In genomic region chr19:35013047-35013819, GRCh38 we compare ENCODE assay signal across 8 cellular contexts. TPM values are rescaled to one million over a fixed set of nuclear protein-coding genes. Genes with fewer than 3 reads are reported as not detected.
A peak's percentile ranks its signal among the peaks of the same experiment; 100 is the strongest.
DNase-seq lines count a peak whose midpoint lies in the region; ATAC-seq and TF ChIP-seq lines count a peak whose summit lies in the region.

No MANE protein-coding gene starts in this region.

- peak; percentile 87 for ATAC-seq in upper lobe of right lung
- no peak for ATAC-seq in HG03159 (IDR thresholded peaks at IDR 0.05; ENCODE audit: unreplicated experiment)

- no peak overlapping the region for H3K4me3 ChIP-seq in AG04449 (ENCODE audit: low read depth, low read length)
- no peak overlapping the region for H3K4me3 ChIP-seq in GM23248
- no peak overlapping the region for H3K4me3 ChIP-seq in foreskin fibroblast (ENCODE audit: low read depth in 1 of 2, low read length in 2 of 2)
- no peak overlapping the region for H3K4me3 ChIP-seq in upper lobe of right lung

- POLR2A ChIA-PET in AG04449 (lab: Yijun Ruan, JAX) = interaction anchor here (0.6 kb wide), 1 partner anchor 12 kb away, joined by 3 read pairs; no protein-coding TSS in a partner anchor

- no peaks in the 10 kb centered on the region for H3K9me2 ChIP-seq in GM23248 (ENCODE audit: insufficient read depth)

- no peaks in the 10 kb centered on the region for H3F3A ChIP-seq in GM23248 (ENCODE audit: insufficient read depth)

- H3K27me3 ChIP-seq in GM23248 (replicated peaks; ENCODE audit: insufficient read depth) (no peaks in the 10 kb centered on the region), upper lobe of right lung (no peaks in the 10 kb centered on the region)

- CTCF ChIA-PET in AG04449 (lab: Yijun Ruan, JAX) = interaction anchor here (0.7 to 5.6 kb wide), 13 partner anchors 8 to 86 kb away, joined by 3 to 67 read pairs (median 6); partner anchors contain the start of gene GRAMD1A

- H3K27ac ChIP-seq in GM23248 (no peak overlapping the region), upper lobe of right lung (peak overlapping the region; percentile 36)

- TF ChIP-seq CTCF in AG04449 (IDR thresholded peaks at IDR 0.05; ENCODE audit: insufficient read depth, low read length, missing control alignments) = peak; percentile 96
- TF ChIP-seq CTCF in foreskin fibroblast (IDR thresholded peaks at IDR 0.05; ENCODE audit: low read depth, low read length) = peak; percentile 97
- peak; percentile 98 for TF ChIP-seq CTCF in upper lobe of right lung (IDR thresholded peaks at IDR 0.05)

- H3K4me1 ChIP-seq in GM23248 (ENCODE audit: insufficient read depth) (no peaks in the 10 kb centered on the region), upper lobe of right lung (peaks cover 44% of the 10 kb centered on the region)

- H3K36me3 ChIP-seq in GM23248 (ENCODE audit: low read depth) (no peaks in the 10 kb centered on the region; the same call in 1 of the 2 replicates), upper lobe of right lung (peaks cover 77% of the 10 kb centered on the region)

- DNase-seq in AG04449 (ENCODE audit: low read depth, low spot score) = no peak
- DNase-seq in GM23248 = peak; percentile 65
- peak; percentile 23 for DNase-seq in RPMI8226
- peak; percentile 71 for DNase-seq in activated T-helper 9 cell treated with anti-CD3 and anti-CD28 coated beads, Interleukin-2, amount 50 U/mL, for 16 hours (ENCODE audit: low read depth)
- peak in 1 of 2 donors; percentile 73 for DNase-seq in foreskin fibroblast
- peak in 8 of 10 donors; percentile 46 to 94 (median 68) for DNase-seq in posterior cingulate gyrus
- peak; percentile 89 for DNase-seq in upper lobe of right lung

- in situ Hi-C loops in GM23248 (cut with MboI) = no loop called here

- no peak overlapping the region for H2AFZ ChIP-seq in GM23248

- H3K9me3 ChIP-seq in GM23248 (ENCODE audit: low read depth) (no peaks in the 10 kb centered on the region), upper lobe of right lung (no peaks in the 10 kb centered on the region)

- H4K20me1 ChIP-seq in GM23248 (ENCODE audit: insufficient read depth) = no peaks in the 10 kb centered on the region

- H3K79me2 ChIP-seq in GM23248 (ENCODE audit: insufficient read depth) = 0 out of 2 replicates have a peak, but pooled peaks cover 1% of the 10 kb centered on the region

- intact Hi-C loops in posterior cingulate gyrus (cut with DNase I) (loop anchor here (1.0 kb wide), 1 partner anchor 40 kb away; no protein-coding TSS in a partner anchor), upper lobe of right lung (cut with DNase I) (loop anchor here (5.0 kb wide), 1 partner anchor 41 kb away; no protein-coding TSS in a partner anchor)

- H3K9ac ChIP-seq in GM23248 = no peak overlapping the region

- no peak overlapping the region for H3K4me2 ChIP-seq in GM23248 (ENCODE audit: unreplicated experiment)

- 66 to 70% methylated on average over 31 to 32 of the region's 32 CpGs for WGBS in GM23248 (ENCODE audit: low coverage in 1 of 2, low lambda C conversion rate in 2 of 2, missing lambda C conversion rate in 2 of 2), 2 experiments

RNA-seq across cellular contexts. Expression of gene GRAMD1A, which starts 13.1 kb away (rescaled TPM):
- total RNA-seq in GM23248 (2014; rRNA removed; shearing (Covaris generic)) = 17.3 and 20.5 TPM in 2 replicates
- polyA plus RNA-seq in GM23248 (2016; fragmentation: Nextera tagmentation; extraction: Ambion mirVana) = 31.7 and 33.8 TPM in 2 replicates
- total RNA-seq in upper lobe of right lung = 107 TPM

RNA-seq across cellular contexts. Expression of gene SCN1B, which starts 17.0 kb away (rescaled TPM):
- total RNA-seq in GM23248 (2014; rRNA removed; shearing (Covaris generic)) = 1.7 and 2.0 TPM in 2 replicates
- polyA plus RNA-seq in GM23248 (2016; fragmentation: Nextera tagmentation; extraction: Ambion mirVana) = 1.5 and 1.8 TPM in 2 replicates
- total RNA-seq in upper lobe of right lung = 8.7 TPM

RNA-seq across cellular contexts. Expression of gene HPN, which starts 28.3 kb away (rescaled TPM):
- total RNA-seq in GM23248 (2014; rRNA removed; shearing (Covaris generic)) = not detected in 2 replicates
- not detected in 2 replicates for polyA plus RNA-seq in GM23248 (2016; fragmentation: Nextera tagmentation; extraction: Ambion mirVana)
- total RNA-seq in upper lobe of right lung = 36.4 TPM

RNA-seq across cellular contexts. Expression of gene ZNF792, which starts 49.2 kb away (rescaled TPM):
- total RNA-seq in GM23248 (2014; rRNA removed; shearing (Covaris generic)) = 1.8 and 3.8 TPM in 2 replicates
- 0.63 and 1.0 TPM in 2 replicates for polyA plus RNA-seq in GM23248 (2016; fragmentation: Nextera tagmentation; extraction: Ambion mirVana)
- total RNA-seq in upper lobe of right lung = 11.5 TPM

Comparison
In these comparisons a context has a peak if more than half of its experiments do, and no peak if none do; other contexts are left out.
1. RNA of gene HPN, which starts 28.3 kb away (total RNA-seq): 36.4 TPM in upper lobe of right lung (single experiment); not detected in GM23248; every median in the first group is over 10 times any median in the second.
2. Peak in every context shown above with its lines, with median percentiles within 50 percentile points of each other: CTCF ChIP-seq.